13 cellular contexts compared by ENCODE assay signal in genomic region chr1:164630626-164631396, GRCh38.
A peak's percentile ranks its signal among the peaks of the same experiment; 100 is the strongest.
DNase-seq lines count a peak whose midpoint lies in the region; ATAC-seq and TF ChIP-seq lines count a peak whose summit lies in the region.
"Had no signal": no experiment of that assay in that cellular context is flagged by ENCODE, and none has a peak within 500 bp of the region (broad histone marks: within the 10 kb centered on the region; RNA-seq: fewer than 3 reads in every experiment).

No MANE protein-coding gene starts in this region.

- H3K4me1 ChIP-seq in mesendoderm (ENCODE audit: control insufficient read depth, low read depth, low read length): peaks cover 15% of the 10 kb centered on the region

- in situ Hi-C loops in Caki2 (cut with HindIII; ENCODE audit: low pct_unique_long_range_greater_than_20kb, low sequenced_read_pairs): no loop called here

- DNase-seq in Caki2 (ENCODE audit: low read depth) (peak; percentile 59), epithelial cell of prostate (ENCODE audit: low read depth, low spot score) (peak; percentile 69), mesendoderm (peak; percentile 45), NCI-H187 treated with DMSO at 0.1 percent for 48 hours (lab: John Stamatoyannopoulos, UW) (no peak), hypothalamus (lab: John Stamatoyannopoulos, UW) (no peak), COLO829 (ENCODE audit: low spot score) (no peak)
- DNase-seq: activated CD4-positive, alpha-beta T cell treated with anti-CD3 and anti-CD28 coated beads, Interleukin-2, amount 10 ng/mL, durations not matched to agents 7 days and 5 days; activated T-cell treated with anti-CD3 and anti-CD28 coated beads, Interleukin-2, amount 50 U/mL, for 72 hours; stimulated activated CD4-positive, alpha-beta T cell treated with anti-CD3 and anti-CD28 coated beads, Interleukin-4, amount 100 ng/mL, for 24 hours; stimulated activated naive B cell treated with anti-CD40 and anti-IgM and Interleukin-4, amounts not matched to agents 10 μg/mL and 1 μg/mL and 100 μg/mL, for 72 hours had no signal

- no peak for TF ChIP-seq EP300 in Ishikawa (IDR thresholded peaks at IDR 0.05; ENCODE audit: borderline replicate concordance)

- H2BK120ac ChIP-seq in mesendoderm (ENCODE audit: low read depth, low read length): no peak overlapping the region

- H3K79me1 ChIP-seq in mesendoderm (ENCODE audit: low read length): peaks cover 7% of the 10 kb centered on the region

- no peak overlapping the region for H4K5ac ChIP-seq in mesendoderm (ENCODE audit: low read length)

- H3K4ac ChIP-seq in mesendoderm (ENCODE audit: low read depth, low read length): no peak overlapping the region

- no peak for ATAC-seq in GM21528 (IDR thresholded peaks at IDR 0.05; ENCODE audit: low FRiP score, unreplicated experiment)
- ATAC-seq: activated T-cell treated with anti-CD3 and anti-CD28 coated beads, Interleukin-2, amount 50 U/mL, for 72 hours; stimulated activated naive B cell treated with anti-CD40 and anti-IgM and Interleukin-4, amounts not matched to agents 10 μg/mL and 1 μg/mL and 100 μg/mL, for 72 hours had no signal

- H3K4me2 ChIP-seq in mesendoderm (ENCODE audit: low read length): no peak overlapping the region

- H3K4me3 ChIP-seq in mesendoderm (ENCODE audit: low read length): no peak overlapping the region
- H3K4me3 ChIP-seq: vagina had no signal

- H3K27ac ChIP-seq in epithelial cell of prostate: no peak overlapping the region
- no peak overlapping the region for H3K27ac ChIP-seq in mesendoderm (ENCODE audit: low read depth, low read length)
- H3K27ac ChIP-seq: vagina had no signal

- H3K9ac ChIP-seq in mesendoderm (ENCODE audit: low read length): no peak overlapping the region

- H3K56ac ChIP-seq in mesendoderm (ENCODE audit: low read length): no peak overlapping the region

- no peaks in the 10 kb centered on the region for H3K36me3 ChIP-seq in mesendoderm (ENCODE audit: control insufficient read depth, insufficient read depth, low read length)

- no peak overlapping the region for H3K23ac ChIP-seq in mesendoderm (ENCODE audit: low read length)

- H3K27me3 ChIP-seq in mesendoderm (ENCODE audit: insufficient read depth, low read length, poor library complexity): no peaks in the 10 kb centered on the region
- H3K27me3 ChIP-seq: vagina had no signal

- H3K79me2 ChIP-seq in mesendoderm (ENCODE audit: control insufficient read depth, insufficient read depth, low read length): peaks cover 11% of the 10 kb centered on the region

- no peak for TF ChIP-seq RAD21 in Ishikawa (IDR thresholded peaks at IDR 0.05; ENCODE audit: low read depth)

- no peak overlapping the region for H3K18ac ChIP-seq in mesendoderm (ENCODE audit: low read length)

- no peak overlapping the region for H4K8ac ChIP-seq in mesendoderm (ENCODE audit: low read depth, low read length)

- H2BK5ac ChIP-seq in mesendoderm (ENCODE audit: low read length): no peak overlapping the region

- WGBS in mesendoderm (ENCODE audit: extremely low coverage, insufficient coverage, low lambda C conversion rate): no CpG with 5 or more reads among the region's 3 CpGs

- H2BK15ac ChIP-seq in mesendoderm (replicated peaks; ENCODE audit: low read depth): no peak overlapping the region

- H2AK5ac ChIP-seq in mesendoderm (ENCODE audit: low read length): no peak overlapping the region

TF ChIP-seq in Ishikawa, 13 proteins besides CTCF, POLR2A, EP300 and RAD21:
- peak; percentile 51; the same call in 1 of the 2 replicates for TF ChIP-seq CEBPB (IDR thresholded peaks at IDR 0.05)
- TF ChIP-seq REST (IDR thresholded peaks at IDR 0.05; ENCODE audit: low read depth): no peak
- no peak for TF ChIP-seq ZBTB7A (IDR thresholded peaks at IDR 0.05; ENCODE audit: low read depth)
- no peak for TF ChIP-seq TCF12 (IDR thresholded peaks at IDR 0.05; ENCODE audit: low read depth)
- no peak for TF ChIP-seq MAX (IDR thresholded peaks at IDR 0.05)
TF ChIP-seq in Ishikawa: peak in this region for 1.

Comparison
In these comparisons a context has a peak if more than half of its experiments do, and no peak if none do; other contexts are left out.
1. DNase-seq: peak in Caki2 (single experiment), epithelial cell of prostate (single experiment) and mesendoderm (single experiment); none in NCI-H187 treated with DMSO at 0.1 percent for 48 hours (single experiment), hypothalamus (0 of 51) and COLO829 (single experiment).